8 cellular contexts compared by ENCODE assay signal in genomic region chr3:121431717-121432517, GRCh38.
DNase-seq lines count a peak whose midpoint lies in the region; ATAC-seq, FAIRE-seq and TF ChIP-seq lines count a peak whose summit lies in the region.

No MANE protein-coding gene starts in this region.

- H3K27me3 Mint-ChIP-seq in CD8-positive, alpha-beta memory T cell: peaks cover 0 to 1% of the 10 kb centered on the region in 2 donors

- H3K4me1 ChIP-seq in CD8-positive, alpha-beta memory T cell (ENCODE audit: insufficient read depth, low read length): peaks cover 10% of the 10 kb centered on the region
- no peaks in the 10 kb centered on the region for H3K4me1 ChIP-seq in endothelial cell of umbilical vein (ENCODE audit: control insufficient read depth, extremely low read depth, insufficient read depth, low read length)

- peak overlapping the region; percentile 67 for H3K4me2 ChIP-seq in endothelial cell of umbilical vein (ENCODE audit: insufficient read depth, low read length)

- H3K4me3 Mint-ChIP-seq in CD8-positive, alpha-beta memory T cell: peak overlapping the region; percentile 67 to 89 (median 84)

- no peaks in the 10 kb centered on the region for H3K36me3 ChIP-seq in CD8-positive, alpha-beta memory T cell (ENCODE audit: insufficient read depth, low read length)
- no peaks in the 10 kb centered on the region for H3K36me3 ChIP-seq in endothelial cell of umbilical vein (ENCODE audit: control insufficient read depth in 2 of 2, extremely low read depth in 1 of 2, insufficient read depth in 2 of 2, low read length in 2 of 2)

- no peaks in the 10 kb centered on the region for H3K9me1 ChIP-seq in endothelial cell of umbilical vein (replicated peaks; ENCODE audit: control insufficient read depth, extremely low read depth, insufficient read depth, low read length)

- dilution Hi-C loops in endothelial cell of umbilical vein (cut with MboI; ENCODE audit: extremely low pct_ligation_motif_present, low sequenced_read_pairs): no loop called here

- H3K9me3 Mint-ChIP-seq in CD8-positive, alpha-beta memory T cell: no peaks in the 10 kb centered on the region

- DNase-seq in CD8-positive, alpha-beta memory T cell: peak; percentile 23 to 65 (median 53)
- peak; percentile 9 for DNase-seq in activated CD4-positive, alpha-beta T cell treated with anti-CD3 and anti-CD28 coated beads for 1 hour
- peak; percentile 79 for DNase-seq in endothelial cell of umbilical vein (ENCODE audit: low read depth, low spot score)
- peak; percentile 14 for DNase-seq in pons (ENCODE audit: low spot score)
- no peak for DNase-seq in NCI-H1092 (lab: John Stamatoyannopoulos, UW)
- no peak for DNase-seq in KG1 (lab: John Stamatoyannopoulos, UW)

- CTCF ChIA-PET in CD8-positive, alpha-beta memory T cell (lab: Charles Lee): no interaction called here
- CTCF ChIA-PET in endothelial cell of umbilical vein (lab: Charles Lee): interaction anchor here (0.7 to 2.0 kb wide), 6 partner anchors 8 to 952 kb away, joined by 3 to 8 read pairs (median 4); partner anchors contain the start of gene FAM162A

- no peaks in the 10 kb centered on the region for H3K79me2 ChIP-seq in endothelial cell of umbilical vein (ENCODE audit: control insufficient read depth, insufficient read depth, low read length)

- POLR2A ChIA-PET in CD8-positive, alpha-beta memory T cell (lab: Charles Lee): interaction anchor here (0.7 kb wide), 1 partner anchor 11 kb away, joined by 3 read pairs; no protein-coding TSS in a partner anchor
- POLR2A ChIA-PET in endothelial cell of umbilical vein (lab: Charles Lee): no interaction called here

- TF ChIP-seq CTCF in endothelial cell of umbilical vein (IDR thresholded peaks at IDR 0.05; ENCODE audit: extremely low read depth in 1 of 2, insufficient read depth in 1 of 2, low read depth in 1 of 2, low read length in 2 of 2): no peak

- no peak overlapping the region for H3K27ac ChIP-seq in CD8-positive, alpha-beta memory T cell (ENCODE audit: low read depth, low read length)
- H3K27ac ChIP-seq in endothelial cell of umbilical vein (ENCODE audit: insufficient read depth, low read depth, low read length): no peak overlapping the region

- no TSS peak for BruUV-seq in endothelial cell of umbilical vein (replicated peaks; lab: Mats Ljungman, UMichigan)

- no peak overlapping the region for H3K9ac ChIP-seq in endothelial cell of umbilical vein (replicated peaks; ENCODE audit: extremely low read depth, insufficient read depth, low read length)

- ATAC-seq in GM19395 (IDR thresholded peaks at IDR 0.05; ENCODE audit: unreplicated experiment): peak; percentile 98
- ATAC-seq in HG03460 (IDR thresholded peaks at IDR 0.05; ENCODE audit: unreplicated experiment): peak; percentile 89

- intact Hi-C loops in endothelial cell of umbilical vein (cut with micrococcal nuclease): no loop called here

- H3K4me1 Mint-ChIP-seq in CD8-positive, alpha-beta memory T cell: peaks cover 10 to 17% (median 12%) of the 10 kb centered on the region in 3 donors

- H2AFZ ChIP-seq in endothelial cell of umbilical vein (ENCODE audit: low read depth, low read length): peak overlapping the region; percentile 61

- no peaks in the 10 kb centered on the region for H3K36me3 Mint-ChIP-seq in CD8-positive, alpha-beta memory T cell

- H4K20me1 ChIP-seq in endothelial cell of umbilical vein (replicated peaks; ENCODE audit: control insufficient read depth, extremely low read depth, insufficient read depth, low read length): no peaks in the 10 kb centered on the region

- peak overlapping the region; percentile 53 to 92 (median 83) for H3K27ac Mint-ChIP-seq in CD8-positive, alpha-beta memory T cell

- H3K4me3 ChIP-seq in CD8-positive, alpha-beta memory T cell (ENCODE audit: low read length): peak overlapping the region; percentile 29
- H3K4me3 ChIP-seq in endothelial cell of umbilical vein (replicated peaks in 1 of 3; ENCODE audit: insufficient read depth in 1 of 3, low read depth in 1 of 3, low read length in 3 of 3): peak overlapping the region in 2 of 3 experiments; percentile 17 to 49

- no peak for TF ChIP-seq POLR2A in endothelial cell of umbilical vein (IDR thresholded peaks at IDR 0.05; ENCODE audit: low read depth, low read length)

- H3K27me3 ChIP-seq in CD8-positive, alpha-beta memory T cell (ENCODE audit: insufficient read depth, low read length, poor library complexity, severe bottlenecking): no peaks in the 10 kb centered on the region
- H3K27me3 ChIP-seq in endothelial cell of umbilical vein (ENCODE audit: control insufficient read depth in 2 of 2, insufficient read depth in 2 of 2, low read length in 2 of 2): no peaks in the 10 kb centered on the region

- no peaks in the 10 kb centered on the region for H3K9me3 ChIP-seq in CD8-positive, alpha-beta memory T cell (ENCODE audit: low read length)
- H3K9me3 ChIP-seq in endothelial cell of umbilical vein (replicated peaks; ENCODE audit: control insufficient read depth, insufficient read depth, low read length): no peaks in the 10 kb centered on the region

- FAIRE-seq in endothelial cell of umbilical vein (lab: Jason Lieb, UNC): no peak

TF ChIP-seq in endothelial cell of umbilical vein, 7 proteins besides CTCF, POLR2A, EP300 and RAD21:
- TF ChIP-seq POLR2AphosphoS5 (IDR thresholded peaks at IDR 0.05; ENCODE audit: insufficient read depth, low read depth, low read length) (no peak), GATA2 (IDR thresholded peaks at IDR 0.05; ENCODE audit: insufficient read depth, insufficient read length, low read depth, low read length) (no peak), MYC (IDR thresholded peaks at IDR 0.05; ENCODE audit: low read depth, low read length) (no peak), FOS (IDR thresholded peaks at IDR 0.05; ENCODE audit: borderline replicate concordance, insufficient read depth, low read length) (no peak), MAX (IDR thresholded peaks at IDR 0.05; ENCODE audit: insufficient read depth, insufficient read length) (no peak), JUN (IDR thresholded peaks at IDR 0.05; ENCODE audit: borderline replicate concordance, insufficient read depth, insufficient read length, low read depth) (no peak), EZH2 (IDR thresholded peaks at IDR 0.05; ENCODE audit: borderline replicate concordance, low read depth, low read length, severe bottlenecking) (no peak)

Comparison
In these comparisons a context has a peak if more than half of its experiments do, and no peak if none do; other contexts are left out.
1. DNase-seq: peak in CD8-positive, alpha-beta memory T cell (5 of 5), activated CD4-positive, alpha-beta T cell treated with anti-CD3 and anti-CD28 coated beads for 1 hour (single experiment), endothelial cell of umbilical vein (single experiment) and pons (single experiment); none in NCI-H1092 (single experiment) and KG1 (single experiment).